In the genomic region with DNA sequence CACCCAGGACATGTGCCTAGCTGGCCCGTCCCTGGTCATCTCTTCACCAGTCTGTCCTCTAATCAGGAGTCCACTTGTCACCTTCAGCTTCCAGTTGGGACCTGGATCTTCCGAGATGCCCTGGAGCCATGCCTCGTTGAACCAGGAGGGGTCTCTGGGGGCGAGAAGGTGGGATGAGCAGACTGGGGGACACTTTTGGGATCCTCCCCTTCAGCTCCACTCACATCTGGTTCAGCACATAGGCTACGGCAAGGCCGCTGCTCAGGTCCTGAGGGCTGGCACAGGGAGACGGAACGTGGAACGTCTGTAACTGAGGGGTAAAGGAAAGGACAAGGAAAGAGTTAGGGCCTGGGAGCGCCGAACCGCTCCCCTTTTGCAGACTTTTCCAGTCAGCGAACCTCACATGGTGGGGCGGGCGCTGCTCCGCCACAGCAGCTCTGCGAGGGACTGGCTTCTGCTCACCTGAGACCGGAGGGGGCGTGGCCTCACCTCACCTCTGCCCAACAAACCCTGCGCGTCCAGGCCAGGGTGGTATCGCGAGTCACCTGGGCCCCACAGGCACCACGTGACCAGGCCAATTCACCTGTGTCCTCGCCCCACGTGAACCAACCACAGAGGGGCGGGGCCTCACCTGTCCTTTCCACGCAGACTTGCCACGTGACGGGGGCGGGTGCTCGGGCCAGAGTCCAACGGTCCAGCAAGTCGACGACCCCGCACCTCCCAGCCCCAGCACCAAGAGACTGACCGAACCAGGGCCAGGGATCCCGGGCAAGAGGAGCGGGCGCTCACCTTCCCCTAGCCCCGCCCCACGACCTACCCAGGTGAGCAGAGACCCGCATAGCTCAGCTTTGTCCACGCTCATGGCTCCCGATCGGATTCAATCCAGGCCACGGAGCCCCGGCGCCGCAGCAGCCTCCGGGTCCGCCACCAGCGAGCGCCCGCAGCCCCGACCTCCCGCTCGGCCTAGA, we compare ENCODE assay signal across 8 cellular contexts. TPM values are rescaled to one million over a fixed set of nuclear protein-coding genes. Genes with fewer than 3 reads are reported as not detected.
DNase-seq lines count a peak whose midpoint lies in the region; ATAC-seq and TF ChIP-seq lines count a peak whose summit lies in the region.

A gene with protein sequence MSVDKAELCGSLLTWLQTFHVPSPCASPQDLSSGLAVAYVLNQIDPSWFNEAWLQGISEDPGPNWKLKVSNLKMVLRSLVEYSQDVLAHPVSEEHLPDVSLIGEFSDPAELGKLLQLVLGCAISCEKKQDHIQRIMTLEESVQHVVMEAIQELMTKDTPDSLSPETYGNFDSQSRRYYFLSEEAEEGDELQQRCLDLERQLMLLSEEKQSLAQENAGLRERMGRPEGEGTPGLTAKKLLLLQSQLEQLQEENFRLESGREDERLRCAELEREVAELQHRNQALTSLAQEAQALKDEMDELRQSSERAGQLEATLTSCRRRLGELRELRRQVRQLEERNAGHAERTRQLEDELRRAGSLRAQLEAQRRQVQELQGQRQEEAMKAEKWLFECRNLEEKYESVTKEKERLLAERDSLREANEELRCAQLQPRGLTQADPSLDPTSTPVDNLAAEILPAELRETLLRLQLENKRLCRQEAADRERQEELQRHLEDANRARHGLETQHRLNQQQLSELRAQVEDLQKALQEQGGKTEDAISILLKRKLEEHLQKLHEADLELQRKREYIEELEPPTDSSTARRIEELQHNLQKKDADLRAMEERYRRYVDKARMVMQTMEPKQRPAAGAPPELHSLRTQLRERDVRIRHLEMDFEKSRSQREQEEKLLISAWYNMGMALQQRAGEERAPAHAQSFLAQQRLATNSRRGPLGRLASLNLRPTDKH (minus strand): TSS at position 965 of the 968 bp plus-strand sequence. CDS start 103 bp downstream, at position 862.

- H3K27me3 Mint-ChIP-seq in mesothelial cell of epicardium (ENCODE audit: low read depth) (no peaks in the 10 kb centered on the region), type B pancreatic cell (peaks cover 5% of the 10 kb centered on the region)

- peak within 1 kb of the TSS; percentile 81 for H3K4me3 Mint-ChIP-seq in mesothelial cell of epicardium
- peak within 1 kb of the TSS; percentile 91 for H3K4me3 Mint-ChIP-seq in type B pancreatic cell

- ATAC-seq in DND-41 (ENCODE audit: insufficient read depth, low read depth): no peak
- ATAC-seq in HG03442 (IDR thresholded peaks at IDR 0.05; ENCODE audit: unreplicated experiment): peak; percentile 15

- H4K20me1 ChIP-seq in DND-41 (ENCODE audit: insufficient read depth, low read length) (no peaks in the 10 kb centered on the region), SU-DHL-6 (ENCODE audit: low read depth, low read length) (no peaks in the 10 kb centered on the region)

- H3K27me3 ChIP-seq in DND-41 (ENCODE audit: insufficient read depth, low read length, poor library complexity) (no peaks in the 10 kb centered on the region), SU-DHL-6 (ENCODE audit: low read length) (no peaks in the 10 kb centered on the region)

- H3K27ac ChIP-seq in DND-41 (ENCODE audit: low read length) (peak within 1 kb of the TSS; percentile 69), SU-DHL-6 (ENCODE audit: low read depth, low read length) (no peak within 1 kb of the TSS)

- H3K4me2 ChIP-seq in DND-41 (ENCODE audit: insufficient read depth, low read length): peak within 1 kb of the TSS; percentile 100
- peak within 1 kb of the TSS; percentile 67 for H3K4me2 ChIP-seq in SU-DHL-6 (ENCODE audit: low read depth, low read length, poor library complexity, severe bottlenecking)

- H3F3A ChIP-seq in SU-DHL-6 (ENCODE audit: insufficient read depth): no peaks in the 10 kb centered on the region

- H3K79me2 ChIP-seq in DND-41 (ENCODE audit: insufficient read depth, low read length): no peaks in the 10 kb centered on the region
- no peaks in the 10 kb centered on the region for H3K79me2 ChIP-seq in SU-DHL-6 (ENCODE audit: insufficient read depth, low read length)

- DNase-seq in DND-41 (no peak), mesothelial cell of epicardium (ENCODE audit: low spot score in 2 of 2, unreplicated experiment in 2 of 2) (peak in 1 of 2 experiments; percentile 62), type B pancreatic cell (ENCODE audit: extremely low spot score, unreplicated experiment) (peak; percentile 88), SW 1271 (lab: John Stamatoyannopoulos, UW) (no peak), DMS 273 (lab: John Stamatoyannopoulos, UW; ENCODE audit: unreplicated experiment) (no peak)
- peak; percentile 32 for DNase-seq in effector CD8-positive, alpha-beta T cell (lab: John Stamatoyannopoulos, UW)

- H3K9me3 Mint-ChIP-seq in mesothelial cell of epicardium (no peaks in the 10 kb centered on the region), type B pancreatic cell (no peaks in the 10 kb centered on the region)

- H3K36me3 Mint-ChIP-seq in mesothelial cell of epicardium (peaks cover 2% of the 10 kb centered on the region), type B pancreatic cell (no peaks in the 10 kb centered on the region)

- H3K4me1 Mint-ChIP-seq in mesothelial cell of epicardium (peaks cover 25% of the 10 kb centered on the region), type B pancreatic cell (ENCODE audit: unreplicated experiment) (peaks cover 19% of the 10 kb centered on the region)

- H3K9me2 ChIP-seq in SU-DHL-6 (replicated peaks; ENCODE audit: insufficient read depth, low read length): no peaks in the 10 kb centered on the region

- H3K27ac Mint-ChIP-seq in mesothelial cell of epicardium: peak within 1 kb of the TSS; percentile 84
- H3K27ac Mint-ChIP-seq in type B pancreatic cell: peak within 1 kb of the TSS; percentile 86

- H3K9me3 ChIP-seq in DND-41 (ENCODE audit: insufficient read depth, low read length, severe bottlenecking) (no peaks in the 10 kb centered on the region), SU-DHL-6 (ENCODE audit: insufficient read depth, low read length) (no peaks in the 10 kb centered on the region)

- no peaks in the 10 kb centered on the region for H3K36me3 ChIP-seq in DND-41 (ENCODE audit: insufficient read depth, low read length)
- no peaks in the 10 kb centered on the region for H3K36me3 ChIP-seq in SU-DHL-6 (ENCODE audit: low read length)

- peak within 1 kb of the TSS; percentile 37 to 91; a peak in 3 of 4 replicates for H3K4me3 ChIP-seq in DND-41 (ENCODE audit: low read depth in 1 of 2, low read length in 2 of 2)
- H3K4me3 ChIP-seq in SU-DHL-6 (ENCODE audit: insufficient read depth, low read length, poor library complexity, severe bottlenecking): peak within 1 kb of the TSS; percentile 63

- no peak for TF ChIP-seq CTCF in DND-41 (IDR thresholded peaks at IDR 0.05; ENCODE audit: borderline replicate concordance, extremely low read depth, low read length, poor library complexity, severe bottlenecking)
- no peak for TF ChIP-seq CTCF in SU-DHL-6 (IDR thresholded peaks at IDR 0.05; ENCODE audit: insufficient read depth, low read length, poor library complexity, severe bottlenecking)
- no peak for TF ChIP-seq CTCF in mesothelial cell of epicardium (IDR thresholded peaks at IDR 0.05; ENCODE audit: unreplicated experiment)
- TF ChIP-seq CTCF in type B pancreatic cell (conservative IDR thresholded peaks at IDR 0.05): no peak

- H2AFZ ChIP-seq in DND-41 (ENCODE audit: low read depth, low read length) (peak within 1 kb of the TSS; percentile 89), SU-DHL-6 (ENCODE audit: low read depth, low read length, severe bottlenecking) (peak within 1 kb of the TSS; percentile 78)

- peaks cover 42% of the 10 kb centered on the region for H3K4me1 ChIP-seq in DND-41 (ENCODE audit: insufficient read depth, low read length)

- H3K9ac ChIP-seq in DND-41 (ENCODE audit: low read depth, low read length): peak within 1 kb of the TSS; percentile 77
- H3K9ac ChIP-seq in SU-DHL-6 (ENCODE audit: low read length): peak within 1 kb of the TSS; percentile 53

RNA-seq across cellular contexts. Expression of the gene that starts here (rescaled TPM):
- total RNA-seq in mesothelial cell of epicardium (89.2 to 93.7 TPM (median 92.7 TPM) in 3 replicates), type B pancreatic cell (ENCODE audit: low replicate concordance) (50.1 and 55.0 TPM in 2 replicates)

Comparison
In these comparisons a context has a peak if more than half of its experiments do, and no peak if none do; other contexts are left out.
1. DNase-seq: peak in effector CD8-positive, alpha-beta T cell (single experiment) and type B pancreatic cell (single experiment); none in DND-41 (single experiment), SW 1271 (0 of 2) and DMS 273 (single experiment).